In genomic region chr3:123778525-123778924, GRCh38 we compare ENCODE assay signal across 18 cellular contexts.
"Had no signal": no experiment of that assay in that cellular context is flagged by ENCODE, and none has a peak within 500 bp of the region (broad histone marks: within the 10 kb centered on the region; RNA-seq: fewer than 3 reads in every experiment).

No MANE protein-coding gene starts in this region.

- DNase-seq: activated CD4-positive, alpha-beta T cell treated with anti-CD3 and anti-CD28 coated beads for 1 hour; activated CD4-positive, alpha-beta T cell treated with anti-CD3 and anti-CD28 coated beads, Interleukin-2, amount 50 U/mL, for 1 hour; activated T-cell treated with anti-CD3 and anti-CD28 coated beads, Interleukin-2, amount 50 U/mL, for 1 hour; adrenal gland; lower lobe of right lung; right lobe of liver; stimulated activated CD4-positive, alpha-beta T cell treated with anti-CD3 and anti-CD28 coated beads, Interleukin-15, amount 100 ng/mL, for 24 hours; stimulated activated naive B cell treated with anti-CD40 and anti-IgM and Interleukin-4, amounts not matched to agents 10 μg/mL and 1 μg/mL and 100 μg/mL, for 72 hours; T-helper 1 cell; T-helper 9 cell; thyroid gland had no signal

- H3K79me2 ChIP-seq: parathyroid adenoma had no signal

- H3K27me3 ChIP-seq: adrenal gland, neutrophil, right lobe of liver, thyroid gland had no signal

- H3K4me3 ChIP-seq: adrenal gland, lower lobe of right lung, right lobe of liver, smooth muscle cell, thyroid gland had no signal

- H3K9me3 ChIP-seq: adrenal gland, lower lobe of right lung, neutrophil, right lobe of liver, thyroid gland had no signal

- H3K36me3 ChIP-seq: adrenal gland, lower lobe of right lung, neutrophil, right lobe of liver, thyroid gland had no signal

- H3K27ac ChIP-seq: adrenal gland, epithelial cell of prostate, lower lobe of right lung, neutrophil, parathyroid adenoma, right lobe of liver, thyroid gland had no signal

- H3K9ac ChIP-seq: parathyroid adenoma had no signal

- H3K4me2 ChIP-seq: smooth muscle cell had no signal

- ATAC-seq: right lobe of liver; stimulated activated naive B cell treated with anti-CD40 and anti-IgM and Interleukin-4, amounts not matched to agents 10 μg/mL and 1 μg/mL and 100 μg/mL, for 72 hours had no signal

- FAIRE-seq: bronchial epithelial cell, keratinocyte, urothelium cell line had no signal

- H2AFZ ChIP-seq: parathyroid adenoma had no signal

- H3K4me1 ChIP-seq: parathyroid adenoma, thyroid gland had no signal
